Comparison of ENCODE assay signal across 8 cellular contexts in the genomic region with DNA sequence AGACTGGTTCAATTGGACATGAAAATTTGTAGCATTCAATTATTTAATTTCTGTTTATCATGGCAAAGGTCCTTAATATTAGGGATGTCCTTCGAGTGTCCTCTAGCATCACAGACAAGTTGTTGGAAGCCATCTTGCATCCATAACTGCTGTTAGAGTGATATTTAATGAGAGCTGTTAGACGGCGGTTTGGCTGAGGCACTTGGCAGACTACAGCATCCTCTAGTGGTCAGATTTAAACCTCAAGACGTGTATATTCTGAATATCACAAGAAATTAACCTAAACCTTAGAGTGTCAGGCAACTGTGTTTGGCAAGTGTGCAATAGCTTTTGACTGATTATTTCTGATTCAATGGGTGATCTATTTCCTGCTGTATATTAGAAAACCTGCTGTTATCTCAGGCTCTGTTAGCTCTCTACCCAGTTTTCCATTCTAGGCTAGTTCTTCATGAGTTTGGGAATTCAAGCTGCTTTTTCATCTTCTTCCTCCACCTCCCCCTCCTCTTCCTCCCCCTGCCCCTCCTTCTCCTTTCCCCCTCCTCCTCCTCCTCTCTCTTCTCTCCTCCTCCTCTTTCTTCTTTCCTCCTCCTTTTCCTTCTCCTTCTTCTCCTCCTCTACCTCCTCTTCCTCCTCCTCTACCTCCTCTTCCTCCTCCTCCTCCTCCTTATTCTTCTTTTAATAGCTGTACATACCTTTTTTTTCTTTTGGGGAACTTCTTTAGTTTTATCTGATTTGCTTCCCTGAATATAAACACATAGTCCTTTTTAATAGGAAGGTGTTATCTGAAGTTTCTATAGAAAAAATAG. TPM values are rescaled to one million over a fixed set of nuclear protein-coding genes. Genes with fewer than 3 reads are reported as not detected.
DNase-seq lines count a peak whose midpoint lies in the region; ATAC-seq, FAIRE-seq and TF ChIP-seq lines count a peak whose summit lies in the region.

No MANE protein-coding gene starts in this region.

- H3K4me1 ChIP-seq in pancreas, result peaks cover 0 to 3% (median 0%) of the 10 kb centered on the region in 3 donors

- H3K36me3 Mint-ChIP-seq in activated T-helper 1 cell treated with anti-CD3 and anti-CD28 coated beads, Interleukin-12 subunit alpha, Interleukin-12 subunit beta, Interleukin-2, Interleukin-4 antibody, amounts not matched to agents 30 ng/mL and 10 ng/mL and 1 ng/mL, durations not matched to agents 14 hours and 24 hours and 36 hours (ENCODE audit: low read depth), result no peaks in the 10 kb centered on the region

- 12 to 16% methylated on average over 4 of the region's 4 CpGs for WGBS in pancreas, 2 donors

- H3K27me3 Mint-ChIP-seq in activated T-helper 1 cell treated with anti-CD3 and anti-CD28 coated beads, Interleukin-12 subunit alpha, Interleukin-12 subunit beta, Interleukin-2, Interleukin-4 antibody, amounts not matched to agents 30 ng/mL and 10 ng/mL and 1 ng/mL, durations not matched to agents 14 hours and 24 hours and 36 hours (ENCODE audit: insufficient read depth), result peaks cover 11% of the 10 kb centered on the region

- TF ChIP-seq CTCF in pancreas (IDR thresholded peaks at IDR 0.05), result peak; percentile 38 to 60 (median 58)

- intact Hi-C loops in activated T-helper 1 cell treated with anti-CD3 and anti-CD28 coated beads, Interleukin-12 subunit alpha, Interleukin-12 subunit beta, Interleukin-2, Interleukin-4 antibody, amounts not matched to agents 30 ng/mL and 10 ng/mL and 1 ng/mL, durations not matched to agents 14 hours and 24 hours and 36 hours (cut with micrococcal nuclease), result loop anchor here (1.0 to 10.0 kb wide), 3 partner anchors 195 to 1288 kb away; no protein-coding TSS in a partner anchor
- intact Hi-C loops in pancreas (cut with DNase I), result loop anchor here in 1 of 3 donors (5.0 kb wide), 1 partner anchor 196 kb away; no protein-coding TSS in a partner anchor

- H3K9me3 ChIP-seq in pancreas, result no peaks in the 10 kb centered on the region

- DNase-seq in EL, result peak; percentile 52
- DNase-seq in NCI-H748 (lab: John Stamatoyannopoulos, UW; ENCODE audit: unreplicated experiment), result peak; percentile 86
- peak; percentile 16 for DNase-seq in activated T-helper 1 cell treated with anti-CD3 and anti-CD28 coated beads, Interleukin-12 subunit alpha, Interleukin-12 subunit beta, Interleukin-2, Interleukin-4 antibody, amounts not matched to agents 30 ng/mL and 10 ng/mL and 1 ng/mL, durations not matched to agents 14 hours and 24 hours and 36 hours (ENCODE audit: low spot score)
- DNase-seq in globus pallidus (ENCODE audit: low spot score), result peak; percentile 79
- peak in 1 of 6 donors; percentile 48 for DNase-seq in pancreas

- H3K4me3 Mint-ChIP-seq in activated T-helper 1 cell treated with anti-CD3 and anti-CD28 coated beads, Interleukin-12 subunit alpha, Interleukin-12 subunit beta, Interleukin-2, Interleukin-4 antibody, amounts not matched to agents 30 ng/mL and 10 ng/mL and 1 ng/mL, durations not matched to agents 14 hours and 24 hours and 36 hours, result no peak overlapping the region

- no peaks in the 10 kb centered on the region for H3K27me3 ChIP-seq in pancreas

- no peaks in the 10 kb centered on the region for H3K4me1 Mint-ChIP-seq in activated T-helper 1 cell treated with anti-CD3 and anti-CD28 coated beads, Interleukin-12 subunit alpha, Interleukin-12 subunit beta, Interleukin-2, Interleukin-4 antibody, amounts not matched to agents 30 ng/mL and 10 ng/mL and 1 ng/mL, durations not matched to agents 14 hours and 24 hours and 36 hours (ENCODE audit: low read depth)

- H3K9me3 Mint-ChIP-seq in activated T-helper 1 cell treated with anti-CD3 and anti-CD28 coated beads, Interleukin-12 subunit alpha, Interleukin-12 subunit beta, Interleukin-2, Interleukin-4 antibody, amounts not matched to agents 30 ng/mL and 10 ng/mL and 1 ng/mL, durations not matched to agents 14 hours and 24 hours and 36 hours, result no peaks in the 10 kb centered on the region

- peaks cover 0 to 36% (median 0%) of the 10 kb centered on the region in 3 donors for H3K36me3 ChIP-seq in pancreas

- peak; percentile 93 for ATAC-seq in GM21367 (IDR thresholded peaks at IDR 0.05; ENCODE audit: unreplicated experiment)
- ATAC-seq in HG03558 (IDR thresholded peaks at IDR 0.05; ENCODE audit: extremely low read depth, unreplicated experiment), result peak; percentile 71
- ATAC-seq in pancreas, result peak; percentile 14 to 52 (median 28)
- no peak for ATAC-seq in HG02840 (IDR thresholded peaks at IDR 0.05; ENCODE audit: low FRiP score, unreplicated experiment)

- FAIRE-seq in pancreas (lab: Jason Lieb, UNC), result no peak

- H3K27ac Mint-ChIP-seq in activated T-helper 1 cell treated with anti-CD3 and anti-CD28 coated beads, Interleukin-12 subunit alpha, Interleukin-12 subunit beta, Interleukin-2, Interleukin-4 antibody, amounts not matched to agents 30 ng/mL and 10 ng/mL and 1 ng/mL, durations not matched to agents 14 hours and 24 hours and 36 hours, result no peak overlapping the region

- no peak overlapping the region for H3K4me3 ChIP-seq in pancreas

- H3K27ac ChIP-seq in pancreas, result peak overlapping the region in 2 of 4 donors; percentile 83 to 86

RNA-seq across cellular contexts. Expression of gene SPINK1, which starts 8.6 kb away (rescaled TPM):
- not detected in 2 replicates for total RNA-seq in activated T-helper 1 cell treated with anti-CD3 and anti-CD28 coated beads, Interleukin-12 subunit alpha, Interleukin-12 subunit beta, Interleukin-2, Interleukin-4 antibody, amounts not matched to agents 30 ng/mL and 10 ng/mL and 1 ng/mL, durations not matched to agents 14 hours and 24 hours and 36 hours
- total RNA-seq in pancreas, result over 10,000 TPM; 18,043 to 26,066 (median 20,523) TPM
- over 10,000 TPM in 1 of 2 donors, 1,000 to 10,000 TPM in 1; 5,539 to 23,743 TPM for polyA plus RNA-seq in pancreas

RNA-seq across cellular contexts. Expression of gene JAKMIP2, which starts 40.4 kb away (rescaled TPM):
- total RNA-seq in activated T-helper 1 cell treated with anti-CD3 and anti-CD28 coated beads, Interleukin-12 subunit alpha, Interleukin-12 subunit beta, Interleukin-2, Interleukin-4 antibody, amounts not matched to agents 30 ng/mL and 10 ng/mL and 1 ng/mL, durations not matched to agents 14 hours and 24 hours and 36 hours, result 1.1 TPM in 2 replicates
- total RNA-seq in pancreas, result 1 to 10 TPM in 1 of 6 donors, under 1 TPM in 5; 0.19 to 1.3 (median 0.67) TPM
- polyA plus RNA-seq in pancreas, result 1 to 10 TPM in 1 of 2 donors, under 1 TPM in 1; 0.53 to 2.6 TPM

RNA-seq across cellular contexts. Expression of gene SCGB3A2, which starts 55.6 kb away (rescaled TPM):
- not detected in 2 replicates for total RNA-seq in activated T-helper 1 cell treated with anti-CD3 and anti-CD28 coated beads, Interleukin-12 subunit alpha, Interleukin-12 subunit beta, Interleukin-2, Interleukin-4 antibody, amounts not matched to agents 30 ng/mL and 10 ng/mL and 1 ng/mL, durations not matched to agents 14 hours and 24 hours and 36 hours
- total RNA-seq in pancreas, result under 1 TPM in 2 of 6 donors, not detected in 4; 0.24 to 0.76 TPM
- polyA plus RNA-seq in pancreas, result not detected

Comparison
In these comparisons a context has a peak if more than half of its experiments do, and no peak if none do; other contexts are left out.
1. RNA of gene SPINK1, which starts 8.6 kb away (total RNA-seq): 18,043 to 26,066 TPM in pancreas; not detected in activated T-helper 1 cell treated with anti-CD3 and anti-CD28 coated beads, Interleukin-12 subunit alpha, Interleukin-12 subunit beta, Interleukin-2, Interleukin-4 antibody, amounts not matched to agents 30 ng/mL and 10 ng/mL and 1 ng/mL, durations not matched to agents 14 hours and 24 hours and 36 hours; every median in the first group is over 1,000 times any median in the second.